9 cellular contexts compared by ENCODE assay signal in the genomic region with DNA sequence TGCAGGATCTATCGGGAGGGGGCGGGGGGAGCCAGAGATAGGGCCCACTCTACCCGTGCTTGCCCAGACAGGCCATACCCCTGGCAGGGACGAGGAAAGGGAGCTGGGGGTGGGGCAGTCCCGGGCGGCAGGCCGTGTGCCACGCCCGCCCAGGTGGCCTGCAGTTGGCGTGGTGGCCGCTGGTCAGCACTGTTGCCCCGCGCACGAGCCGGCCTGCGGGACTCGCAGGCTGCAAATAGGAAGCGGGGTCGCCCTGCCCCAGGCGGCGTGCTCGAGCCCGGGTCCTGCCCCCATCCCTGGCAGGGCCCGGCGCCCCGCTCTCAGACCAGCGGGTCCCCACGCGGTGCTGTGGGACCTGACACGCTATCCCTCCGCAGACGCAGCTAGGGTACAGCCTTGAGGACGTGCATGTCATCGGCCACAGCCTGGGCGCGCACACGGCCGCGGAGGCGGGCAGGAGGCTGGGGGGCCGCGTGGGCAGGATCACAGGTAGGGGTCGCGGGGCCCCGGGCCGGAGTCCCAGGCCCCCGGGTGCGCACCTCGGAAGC. TPM values are rescaled to one million over a fixed set of nuclear protein-coding genes. Genes with fewer than 3 reads are reported as not detected.
DNase-seq lines count a peak whose midpoint lies in the region; ATAC-seq and TF ChIP-seq lines count a peak whose summit lies in the region.
"Had no signal": no experiment of that assay in that cellular context is flagged by ENCODE, and none has a peak within 500 bp of the region (broad histone marks: within the 10 kb centered on the region; RNA-seq: fewer than 3 reads in every experiment).

No MANE protein-coding gene starts in this region.

- no peak for ATAC-seq in GM18907 (IDR thresholded peaks at IDR 0.05; ENCODE audit: unreplicated experiment)

- H2AFZ ChIP-seq in parathyroid adenoma, result peak overlapping the region; percentile 83

- CTCF ChIA-PET in HEK293T (lab: Yijun Ruan, JAX), result interaction anchor here (1.2 to 1.5 kb wide), 3 partner anchors 161 to 589 kb away, joined by 3 to 11 read pairs (median 7); no protein-coding TSS in a partner anchor

- H3K27me3 ChIP-seq in cardiac muscle cell (peaks cover 27% of the 10 kb centered on the region), parathyroid adenoma (ENCODE audit: control insufficient read depth, insufficient read depth, low read length) (no peaks in the 10 kb centered on the region)

- H3K4me2 ChIP-seq in parathyroid adenoma (ENCODE audit: low read length), result peak overlapping the region; percentile 63

- TF ChIP-seq CTCF in cardiac muscle cell (IDR thresholded peaks at IDR 0.05; ENCODE audit: low read depth, low read length) (peak; percentile 19), parathyroid adenoma (IDR thresholded peaks at IDR 0.05) (peak; percentile 47)

- POLR2A ChIA-PET in HEK293T (lab: Yijun Ruan, JAX), result interaction anchor here (0.9 kb wide), 1 partner anchor 161 kb away, joined by 4 read pairs; no protein-coding TSS in a partner anchor

- no peak overlapping the region for H3K9ac ChIP-seq in parathyroid adenoma

- no peaks in the 10 kb centered on the region for H3K79me2 ChIP-seq in parathyroid adenoma

- H3K27ac ChIP-seq in cardiac muscle cell (no peak overlapping the region), parathyroid adenoma (no peak overlapping the region)

- H3K4me1 ChIP-seq in cardiac muscle cell (ENCODE audit: low read depth) (no peaks in the 10 kb centered on the region), parathyroid adenoma (no peaks in the 10 kb centered on the region)

- no peaks in the 10 kb centered on the region for H3K36me3 ChIP-seq in cardiac muscle cell
- no peaks in the 10 kb centered on the region for H3K36me3 ChIP-seq in parathyroid adenoma (ENCODE audit: control insufficient read depth, insufficient read depth, low read length)

- DNase-seq in DMS 273 (lab: John Stamatoyannopoulos, UW; ENCODE audit: unreplicated experiment) (peak; percentile 70), RPMI8226 (peak; percentile 10), cardiac muscle cell (ENCODE audit: low read depth in 1 of 2, low spot score in 1 of 2) (peak; percentile 15 to 75), NOMO-1 (lab: John Stamatoyannopoulos, UW; ENCODE audit: unreplicated experiment in 2 of 2) (no peak), MV-4-11 (lab: John Stamatoyannopoulos, UW) (no peak), HEK293T (ENCODE audit: extremely low spot score) (no peak)

- H3K4me3 ChIP-seq in cardiac muscle cell (peak overlapping the region; percentile 43), parathyroid adenoma (ENCODE audit: low read depth, low read length) (no peak overlapping the region)

- H3K9me3 ChIP-seq in cardiac muscle cell (ENCODE audit: low read depth), result no peaks in the 10 kb centered on the region
- no peaks in the 10 kb centered on the region for H3K9me3 ChIP-seq in parathyroid adenoma (ENCODE audit: control insufficient read depth, low read length)

TF ChIP-seq in HEK293T, 16 proteins besides CTCF, POLR2A, EP300 and RAD21:
- no peak for TF ChIP-seq L3MBTL2 (conservative IDR thresholded peaks at IDR 0.05)
- TF ChIP-seq FOXM1 (IDR thresholded peaks at IDR 0.05; ENCODE audit: borderline replicate concordance), result no peak
- TF ChIP-seq SUZ12 (IDR thresholded peaks at IDR 0.05), result no peak
- no peak for TF ChIP-seq TARDBP (IDR thresholded peaks at IDR 0.05)
- TF ChIP-seq CTBP1 (IDR thresholded peaks at IDR 0.05; ENCODE audit: borderline replicate concordance), result no peak
- no peak for TF ChIP-seq SP1 (IDR thresholded peaks at IDR 0.05)
- no peak for TF ChIP-seq ARNT (IDR thresholded peaks at IDR 0.05)

RNA-seq across cellular contexts. Expression of gene PNLIPRP2, which starts 6.7 kb away (rescaled TPM):
- total RNA-seq in cardiac muscle cell, result not detected in 2 replicates
- not detected in 2 replicates for polyA plus RNA-seq in cardiac muscle cell
- total RNA-seq: renal cortical epithelial cell had no signal

RNA-seq across cellular contexts. Expression of gene PNLIPRP1, which starts 36.7 kb away (rescaled TPM):
- not detected in 2 replicates for total RNA-seq in cardiac muscle cell
- polyA plus RNA-seq in cardiac muscle cell, result not detected in 2 replicates
- total RNA-seq: renal cortical epithelial cell had no signal

Comparison
In these comparisons a context has a peak if more than half of its experiments do, and no peak if none do; other contexts are left out.
1. DNase-seq: peak in DMS 273 (single experiment), RPMI8226 (single experiment) and cardiac muscle cell (2 of 2); none in NOMO-1 (0 of 2), MV-4-11 (single experiment) and HEK293T (single experiment).